In genomic region chr1:113291777-113292659, GRCh38 we compare ENCODE assay signal across 27 cellular contexts.
"Had no signal": no experiment of that assay in that cellular context is flagged by ENCODE, and none has a peak within 500 bp of the region (broad histone marks: within the 10 kb centered on the region; RNA-seq: fewer than 3 reads in every experiment).

No MANE protein-coding gene starts in this region.

- H3K36me3 Mint-ChIP-seq: activated naive CD8-positive, alpha-beta T cell; naive B cell; type B pancreatic cell had no signal

- H3K4me1 Mint-ChIP-seq: immature natural killer cell, naive B cell had no signal

- H3K27me3 Mint-ChIP-seq: type B pancreatic cell had no signal

- H3K27ac Mint-ChIP-seq: activated naive CD8-positive, alpha-beta T cell; immature natural killer cell; naive B cell; type B pancreatic cell had no signal

- DNase-seq: activated CD4-positive, alpha-beta T cell treated with anti-CD3 and anti-CD28 coated beads for 4 hours; activated CD4-positive, alpha-beta T cell treated with anti-CD3 and anti-CD28 coated beads, Interleukin-2, amount 50 U/mL, for 4 hours; activated effector memory CD4-positive, alpha-beta T cell treated with Interleukin-2 at 50 U/mL for 16 hours; activated naive CD4-positive, alpha-beta T cell treated with Interleukin-2 at 50 U/mL for 16 hours; anterior cingulate cortex; foreskin fibroblast; head of caudate nucleus; hypothalamus; immature natural killer cell; kidney; lower lobe of right lung; mesenchymal stem cell; naive B cell; nucleus accumbens; psoas muscle; stimulated activated CD4-positive, alpha-beta T cell treated with anti-CD3 and anti-CD28 coated beads, Interleukin-12 subunit alpha, Interleukin-12 subunit beta, amount 100 ng/mL, for 4 hours; stimulated activated CD4-positive, alpha-beta T cell treated with anti-CD3 and anti-CD28 coated beads, Interleukin-4, amount 100 ng/mL, for 1 hour; stimulated activated naive CD8-positive, alpha-beta T cell treated with anti-CD3 and anti-CD28 coated beads, Interleukin-15, Interleukin-2, amounts not matched to agents 100 U/mL and 50 U/mL, for 24 hours; uterus had no signal

- H3K27me3 ChIP-seq: right atrium auricular region, uterus had no signal

- H3K4me3 Mint-ChIP-seq: activated naive CD8-positive, alpha-beta T cell; immature natural killer cell; naive B cell; type B pancreatic cell had no signal

- H3K4me3 ChIP-seq: lower lobe of right lung, psoas muscle, right atrium auricular region, thoracic aorta, uterus had no signal

- FAIRE-seq: endothelial cell of umbilical vein, kidney, TTC549 had no signal

- H3K4me1 ChIP-seq: lower lobe of right lung, parathyroid adenoma, psoas muscle, right atrium auricular region, uterus had no signal

- ATAC-seq: lower lobe of right lung; psoas muscle; stimulated activated naive CD8-positive, alpha-beta T cell treated with anti-CD3 and anti-CD28 coated beads, Interleukin-15, Interleukin-2, amounts not matched to agents 100 U/mL and 50 U/mL, for 24 hours had no signal

- H3K36me3 ChIP-seq: lower lobe of right lung, right atrium auricular region, thoracic aorta, uterus had no signal

- H3K9me3 Mint-ChIP-seq: type B pancreatic cell had no signal

- H3K27ac ChIP-seq: lower lobe of right lung, parathyroid adenoma, psoas muscle, right atrium auricular region, thoracic aorta, uterus, VCaP had no signal

- H3K9me3 ChIP-seq: lower lobe of right lung, psoas muscle, right atrium auricular region, thoracic aorta, uterus had no signal
